ENCODE assay signal across 10 cellular contexts in the genomic region with DNA sequence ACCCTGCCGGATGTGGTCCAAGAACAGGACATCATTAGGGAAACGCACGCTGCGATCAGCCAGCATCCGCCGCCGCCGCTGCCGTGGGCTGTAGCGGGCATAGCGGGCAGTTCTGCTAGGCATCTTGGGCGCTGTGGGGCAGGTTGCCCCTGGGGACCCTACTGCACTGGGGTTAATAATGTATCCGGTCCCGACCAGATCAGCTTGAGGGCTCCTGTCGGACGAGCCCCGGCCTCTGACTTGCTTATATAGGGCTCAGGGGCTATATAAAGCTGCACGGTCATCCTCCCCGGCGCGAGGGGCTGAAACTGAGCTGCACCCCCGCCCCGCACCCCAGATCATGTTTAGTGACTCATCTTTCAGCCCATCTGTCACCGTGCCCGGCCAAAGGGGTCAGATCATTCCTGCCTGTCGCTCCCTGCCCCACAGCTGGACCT. TPM values are rescaled to one million over a fixed set of nuclear protein-coding genes. Genes with fewer than 3 reads are reported as not detected.
A peak's percentile ranks its signal among the peaks of the same experiment; 100 is the strongest.
DNase-seq lines count a peak whose midpoint lies in the region; ATAC-seq and TF ChIP-seq lines count a peak whose summit lies in the region.
"Had no signal": no experiment of that assay in that cellular context is flagged by ENCODE, and none has a peak within 500 bp of the region (broad histone marks: within the 10 kb centered on the region; RNA-seq: fewer than 3 reads in every experiment).

A gene with protein sequence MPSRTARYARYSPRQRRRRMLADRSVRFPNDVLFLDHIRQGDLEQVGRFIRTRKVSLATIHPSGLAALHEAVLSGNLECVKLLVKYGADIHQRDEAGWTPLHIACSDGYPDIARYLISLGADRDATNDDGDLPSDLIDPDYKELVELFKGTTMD (minus strand): TSS at position 220 of the 437 bp plus-strand sequence. CDS start 97 bp downstream, at position 123.

- no peak within 1 kb of the TSS for H3K23ac ChIP-seq in trophoblast cell (ENCODE audit: low read length)

- H3K14ac ChIP-seq in trophoblast cell (ENCODE audit: low read length) = peak within 1 kb of the TSS; percentile 12

- H3K4me2 ChIP-seq in trophoblast cell (ENCODE audit: low read length) = peak within 1 kb of the TSS; percentile 92

- peak within 1 kb of the TSS; percentile 98 for H4K8ac ChIP-seq in trophoblast cell (ENCODE audit: low read depth, low read length)

- peak within 1 kb of the TSS; percentile 92 for H3K4me3 ChIP-seq in GM08714 (ENCODE audit: low read length)
- H3K4me3 ChIP-seq in Peyer's patch = peak within 1 kb of the TSS; percentile 47 to 87 (median 84)
- peak within 1 kb of the TSS in 3 of 4 donors; percentile 62 to 95 (median 79) for H3K4me3 ChIP-seq in esophagus squamous epithelium
- no peak within 1 kb of the TSS for H3K4me3 ChIP-seq in trophoblast cell (ENCODE audit: low read depth, low read length)

- H4K12ac ChIP-seq in trophoblast cell (ENCODE audit: low read depth, low read length) = peak within 1 kb of the TSS; percentile 31

- H3K9ac ChIP-seq in trophoblast cell (ENCODE audit: low read length) = peak within 1 kb of the TSS; percentile 2

- no peak within 1 kb of the TSS for H2BK5ac ChIP-seq in trophoblast cell (ENCODE audit: low read depth, low read length, poor library complexity)

- no peak for ATAC-seq in HG03342 (IDR thresholded peaks at IDR 0.05; ENCODE audit: unreplicated experiment)

- no peaks in the 10 kb centered on the region for H3K27me3 ChIP-seq in Peyer's patch
- no peaks in the 10 kb centered on the region for H3K27me3 ChIP-seq in esophagus squamous epithelium
- no peaks in the 10 kb centered on the region for H3K27me3 ChIP-seq in trophoblast cell (ENCODE audit: insufficient read depth, low read length)

- intact Hi-C loops in esophagus squamous epithelium (cut with DNase I) = no loop called here

- H3K36me3 ChIP-seq in Peyer's patch (no peaks in the 10 kb centered on the region), esophagus squamous epithelium (no peaks in the 10 kb centered on the region), trophoblast cell (ENCODE audit: control insufficient read depth in 1 of 2, insufficient read depth in 2 of 2, low read length in 2 of 2) (peaks cover 3% of the 10 kb centered on the region in 2 experiments)

- peaks cover 15% of the 10 kb centered on the region for H3K79me2 ChIP-seq in trophoblast cell (ENCODE audit: control insufficient read depth, insufficient read depth, low read length, poor library complexity)

- peak within 1 kb of the TSS; percentile 99 for H4K91ac ChIP-seq in trophoblast cell (ENCODE audit: low read depth, low read length)

- H3K27ac ChIP-seq in Peyer's patch (peak within 1 kb of the TSS; percentile 85 to 99 (median 94)), esophagus squamous epithelium (peak within 1 kb of the TSS; percentile 88 to 95 (median 90)), trophoblast cell (ENCODE audit: low read depth, low read length) (peak within 1 kb of the TSS; percentile 81)

- peaks cover 0 to 23% (median 14%) of the 10 kb centered on the region in 4 donors for H3K4me1 ChIP-seq in Peyer's patch
- H3K4me1 ChIP-seq in esophagus squamous epithelium = peaks cover 24 to 61% (median 29%) of the 10 kb centered on the region in 3 donors
- H3K4me1 ChIP-seq in trophoblast cell (ENCODE audit: control insufficient read depth in 1 of 2, insufficient read depth in 2 of 2, low read length in 2 of 2) = peaks cover 20 to 23% of the 10 kb centered on the region in 2 experiments

- TF ChIP-seq CTCF in Peyer's patch (IDR thresholded peaks at IDR 0.05) (no peak), esophagus squamous epithelium (IDR thresholded peaks at IDR 0.05) (no peak)

- H3K79me1 ChIP-seq in trophoblast cell (ENCODE audit: low read length) = peaks cover 18% of the 10 kb centered on the region

- no peak within 1 kb of the TSS for H2BK12ac ChIP-seq in trophoblast cell (ENCODE audit: low read length)

- peak within 1 kb of the TSS; percentile 34 for H3K18ac ChIP-seq in trophoblast cell (ENCODE audit: low read length)

- DNase-seq in Peyer's patch (no peak), esophagus squamous epithelium (lab: John Stamatoyannopoulos, UW) (no peak), trophoblast cell (no peak), NCI-H446 (lab: John Stamatoyannopoulos, UW) (no peak), DMS114 treated with DMSO at 0.1 percent for 48 hours (lab: John Stamatoyannopoulos, UW; ENCODE audit: unreplicated experiment) (no peak), cerebellum (ENCODE audit: low spot score) (no peak)
- DNase-seq: T-helper 9 cell had no signal

- 79% methylated on average over 15 of the region's 26 CpGs; no CpG with 5 or more reads in 1 of the 2 donors for WGBS in esophagus squamous epithelium, 2 donors
- no CpG with 5 or more reads among the region's 26 CpGs for WGBS in trophoblast cell (ENCODE audit: extremely low coverage, insufficient coverage, insufficient read length)

- peak within 1 kb of the TSS; percentile 1 for H2AFZ ChIP-seq in trophoblast cell (ENCODE audit: insufficient read depth, low read length, poor library complexity)

- peak within 1 kb of the TSS; percentile 34 for H2AK5ac ChIP-seq in trophoblast cell (ENCODE audit: low read length)

- no peak within 1 kb of the TSS for H2BK120ac ChIP-seq in trophoblast cell (ENCODE audit: insufficient read depth, low read length, poor library complexity)

- no peaks in the 10 kb centered on the region for H3K9me3 ChIP-seq in Peyer's patch
- no peaks in the 10 kb centered on the region for H3K9me3 ChIP-seq in esophagus squamous epithelium
- peaks cover 2% of the 10 kb centered on the region for H3K9me3 ChIP-seq in trophoblast cell (ENCODE audit: insufficient read depth, low read depth, low read length)

- H3K4ac ChIP-seq in trophoblast cell (ENCODE audit: low read depth, low read length) = peak within 1 kb of the TSS; percentile 95

- no peak for TF ChIP-seq POLR2A in Peyer's patch (IDR thresholded peaks at IDR 0.05)
- no peak for TF ChIP-seq POLR2A in esophagus squamous epithelium (IDR thresholded peaks at IDR 0.05)

RNA-seq across cellular contexts. Expression of the gene that starts here (rescaled TPM):
- total RNA-seq in Peyer's patch (not detected), esophagus squamous epithelium (not detected), cerebellum (not detected)
- 0.33 and 0.43 TPM in 2 replicates for polyA plus RNA-seq in trophoblast cell (2013)
- total RNA-seq: pulmonary artery endothelial cell had no signal
